Comparison of ENCODE assay signal across 7 cellular contexts in the genomic region with DNA sequence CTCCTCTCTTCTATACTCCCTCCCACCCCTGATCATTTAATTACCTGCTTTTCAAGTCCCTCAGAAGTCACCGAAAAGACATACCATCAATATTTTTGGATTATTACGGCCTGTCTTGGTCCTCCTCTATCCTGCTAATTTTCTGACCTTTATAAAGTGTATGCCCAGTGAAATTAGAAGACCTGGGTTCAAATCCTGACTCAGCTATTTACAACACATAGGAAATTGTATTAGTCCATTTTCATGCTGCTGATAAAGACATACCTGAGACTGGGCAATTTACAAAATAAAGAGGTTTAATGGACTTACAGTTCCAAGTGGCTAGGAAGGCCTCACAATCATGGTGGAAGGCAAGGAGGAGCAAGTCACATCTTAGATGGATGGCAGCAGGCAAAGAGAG. TPM values are rescaled to one million over a fixed set of nuclear protein-coding genes. Genes with fewer than 3 reads are reported as not detected.
"Had no signal": no experiment of that assay in that cellular context is flagged by ENCODE, and none has a peak within 500 bp of the region (broad histone marks: within the 10 kb centered on the region; RNA-seq: fewer than 3 reads in every experiment).

No MANE protein-coding gene starts in this region.

RNA-seq across cellular contexts. Expression of a gene that starts 14.8 kb away (rescaled TPM):
- total RNA-seq: kidney epithelial cell; lung microvascular endothelial cell; mammary epithelial cell; mononuclear cell; naive thymus-derived CD4-positive, alpha-beta T cell had no signal
- polyA plus RNA-seq: immature natural killer cell; keratinocyte; mammary epithelial cell; naive thymus-derived CD4-positive, alpha-beta T cell had no signal
